ENCODE assay signal across 2 cellular contexts in genomic region chr15:74950078-74951000, GRCh38.
TF ChIP-seq lines count a peak whose summit lies in the region.

No MANE protein-coding gene starts in this region.

TF ChIP-seq in HEK293, 187 proteins besides CTCF, POLR2A, EP300 and RAD21 (continues in another document):
- TF ChIP-seq ZSCAN30 (tag by site-specific recombination; IDR thresholded peaks at IDR 0.05) (0 out of 2 replicates have a peak, but pooled peaks have one; percentile 42), GLIS1 (tag by site-specific recombination; IDR thresholded peaks at IDR 0.05) (peak; percentile 45; the same call in 1 of the 2 replicates), PRDM1 (tag by site-specific recombination; IDR thresholded peaks at IDR 0.05) (peak; percentile 99), ZNF664 (tag by site-specific recombination; IDR thresholded peaks at IDR 0.05) (peak; percentile 83), ZNF2 (tag by site-specific recombination; IDR thresholded peaks at IDR 0.05) (0 out of 2 replicates have a peak, but pooled peaks have one; percentile 64), ZNF654 (tag by site-specific recombination; IDR thresholded peaks at IDR 0.05; ENCODE audit: low read depth) (peak; percentile 100), IKZF3 (tag by site-specific recombination; IDR thresholded peaks at IDR 0.05) (peak; percentile 78), ZBTB48 (tag by site-specific recombination; IDR thresholded peaks at IDR 0.05) (0 out of 2 replicates have a peak, but pooled peaks have one; percentile 21), GLIS2 (tag by site-specific recombination; IDR thresholded peaks at IDR 0.05) (0 out of 2 replicates have a peak, but pooled peaks have one; percentile 8), SP7 (tag by site-specific recombination; IDR thresholded peaks at IDR 0.05) (peak; percentile 32; the same call in 1 of the 2 replicates), ZNF600 (tag by site-specific recombination; IDR thresholded peaks at IDR 0.05) (peak; percentile 75), ZNF335 (tag by site-specific recombination; conservative IDR thresholded peaks at IDR 0.05) (0 out of 2 replicates have a peak, but pooled peaks have one; percentile 24), ZNF548 (tag by site-specific recombination; IDR thresholded peaks at IDR 0.05) (no peak), ZNF692 (tag by site-specific recombination; IDR thresholded peaks at IDR 0.05) (peak; percentile 62; the same call in 1 of the 2 replicates), MEIS1 (CRISPR knock-in tag; IDR thresholded peaks at IDR 0.05; ENCODE audit: borderline replicate concordance) (no peak), KLF17 (tag by site-specific recombination; IDR thresholded peaks at IDR 0.05) (peak; percentile 63; the same call in 1 of the 2 replicates), ZFHX2 (tag by site-specific recombination; conservative IDR thresholded peaks at IDR 0.05) (no peak), ZNF660 (tag by site-specific recombination; IDR thresholded peaks at IDR 0.05) (peak; percentile 45; the same call in 1 of the 2 replicates), ZNF362 (tag by site-specific recombination; IDR thresholded peaks at IDR 0.05) (peak; percentile 98), PATZ1 (tag by site-specific recombination; IDR thresholded peaks at IDR 0.05) (peak; percentile 69), ZBTB8A (tag by site-specific recombination; IDR thresholded peaks at IDR 0.05) (no peak), ZEB2 (tag by site-specific recombination; IDR thresholded peaks at IDR 0.05) (peak; percentile 17; the same call in 1 of the 2 replicates), ZBTB7A (tag by site-specific recombination; IDR thresholded peaks at IDR 0.05; ENCODE audit: low read depth) (no peak), ZNF280C (tag by site-specific recombination; IDR thresholded peaks at IDR 0.05) (no peak), ZNF366 (tag by site-specific recombination; conservative IDR thresholded peaks at IDR 0.05) (peak; percentile 93)

TF ChIP-seq in H1, 55 proteins besides CTCF, POLR2A, EP300 and RAD21:
- TF ChIP-seq CEBPB (IDR thresholded peaks at IDR 0.05; ENCODE audit: low read depth, low read length) (peak; percentile 95), JUND (IDR thresholded peaks at IDR 0.05; ENCODE audit: low read length) (peak; percentile 55; the same call in 1 of the 2 replicates), CREB1 (IDR thresholded peaks at IDR 0.05) (peak; percentile 20; the same call in 1 of the 2 replicates), JUN (IDR thresholded peaks at IDR 0.05; ENCODE audit: low read depth, low read length) (0 out of 2 replicates have a peak, but pooled peaks have one; percentile 6), CHD2 (IDR thresholded peaks at IDR 0.05; ENCODE audit: low read length) (peak; percentile 43; the same call in 1 of the 2 replicates), POU5F1 (IDR thresholded peaks at IDR 0.05; ENCODE audit: low read depth, low read length) (no peak), TEAD4 (IDR thresholded peaks at IDR 0.05; ENCODE audit: low read depth, low read length) (0 out of 2 replicates have a peak, but pooled peaks have one; percentile 34), TAF7 (optimal IDR thresholded peaks at IDR 0.05; ENCODE audit: borderline replicate concordance, low read depth, low read length) (no peak)
